8 cellular contexts compared by ENCODE assay signal in genomic region chr20:47663354-47664067, GRCh38.
DNase-seq lines count a peak whose midpoint lies in the region; ATAC-seq and TF ChIP-seq lines count a peak whose summit lies in the region.

No MANE protein-coding gene starts in this region.

- TF ChIP-seq CTCF in AG09319 (IDR thresholded peaks at IDR 0.05; ENCODE audit: low read depth, low read length), result peak; percentile 99

- peak; percentile 46 for DNase-seq in AG09319 (ENCODE audit: extremely low read depth, low read depth)
- DNase-seq in NCI-H2171 treated with DMSO at 0.1 percent for 48 hours (lab: John Stamatoyannopoulos, UW), result peak; percentile 76
- DNase-seq in central memory CD4-positive, alpha-beta T cell, result peak; percentile 62
- peak; percentile 78 for DNase-seq in kidney tubule cell (ENCODE audit: low spot score)
- peak; percentile 69 to 74 for DNase-seq in stimulated activated CD4-positive, alpha-beta T cell treated with anti-CD3 and anti-CD28 coated beads, Interleukin-2, amount 100 ng/mL, for 48 hours

- ATAC-seq in GM21447 (IDR thresholded peaks at IDR 0.05; ENCODE audit: unreplicated experiment) (peak; percentile 56), GM21390 (IDR thresholded peaks at IDR 0.05; ENCODE audit: unreplicated experiment) (no peak)
- peak; percentile 63 to 69 for ATAC-seq in activated CD4-positive, CD25-positive, alpha-beta regulatory T cell treated with anti-CD3 and anti-CD28 coated beads, Interleukin-2, amount 50 U/mL, for 24 hours
